9 cellular contexts compared by ENCODE assay signal in the genomic region with DNA sequence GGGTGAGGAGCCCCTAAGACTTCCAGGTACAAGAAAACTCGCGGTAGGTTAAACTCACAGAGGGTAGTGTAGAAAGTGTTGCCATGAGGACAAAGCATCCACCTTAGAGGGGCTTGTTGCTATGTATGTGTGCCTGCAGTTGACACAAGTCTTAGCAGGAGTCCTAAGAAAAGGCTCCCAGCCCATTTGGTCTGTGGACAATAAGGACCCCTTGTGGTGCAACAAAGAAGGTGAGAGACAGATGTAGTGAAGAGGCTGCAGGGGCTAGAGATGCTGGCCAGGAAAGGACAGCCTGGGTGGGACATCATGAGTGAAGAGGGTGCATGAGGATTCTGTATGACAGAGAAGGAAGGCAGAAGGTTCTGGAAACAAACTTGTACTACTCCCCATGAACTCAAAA. TPM values are rescaled to one million over a fixed set of nuclear protein-coding genes. Genes with fewer than 3 reads are reported as not detected.
DNase-seq lines count a peak whose midpoint lies in the region; ATAC-seq and TF ChIP-seq lines count a peak whose summit lies in the region.
"Had no signal": no experiment of that assay in that cellular context is flagged by ENCODE, and none has a peak within 500 bp of the region (broad histone marks: within the 10 kb centered on the region; RNA-seq: fewer than 3 reads in every experiment).

No MANE protein-coding gene starts in this region.

- ATAC-seq in left lobe of liver (peak; percentile 44), HG03469 (IDR thresholded peaks at IDR 0.05; ENCODE audit: unreplicated experiment) (no peak)

- DNase-seq in COLO829 (ENCODE audit: low spot score) (peak; percentile 53), GM20000 (ENCODE audit: low spot score) (peak; percentile 60), NCI-H526 (lab: John Stamatoyannopoulos, UW) (peak; percentile 61 to 62), amniotic epithelial cell (ENCODE audit: low read depth) (peak; percentile 59), left lobe of liver (ENCODE audit: low spot score) (no peak), NCI-H345 treated with DMSO at 0.1 percent for 48 hours (lab: John Stamatoyannopoulos, UW; ENCODE audit: unreplicated experiment) (no peak), posterior cingulate gyrus (no peak)

- intact Hi-C loops in posterior cingulate gyrus (cut with DNase I), result no loop called here

- peak; percentile 54 for TF ChIP-seq CTCF in GM20000 (IDR thresholded peaks at IDR 0.05; ENCODE audit: extremely low read depth, missing control alignments)

RNA-seq across cellular contexts. Expression of gene IL10, which starts 36.3 kb away (rescaled TPM):
- total RNA-seq in left lobe of liver, result 0.18 TPM
- total RNA-seq: NCI-H460 had no signal

RNA-seq across cellular contexts. Expression of gene IL19, which starts 38.0 kb away (rescaled TPM):
- not detected for total RNA-seq in left lobe of liver
- total RNA-seq: NCI-H460 had no signal

RNA-seq across cellular contexts. Expression of gene IL20, which starts 56.8 kb away (rescaled TPM):
- total RNA-seq in left lobe of liver, result not detected
- total RNA-seq: NCI-H460 had no signal

Comparison
In these comparisons a context has a peak if more than half of its experiments do, and no peak if none do; other contexts are left out.
1. DNase-seq: peak in COLO829 (single experiment), GM20000 (single experiment), NCI-H526 (2 of 2) and amniotic epithelial cell (single experiment); none in left lobe of liver (single experiment), NCI-H345 treated with DMSO at 0.1 percent for 48 hours (single experiment) and posterior cingulate gyrus (0 of 10).